1 cellular context compared by ENCODE assay signal in the genomic region with DNA sequence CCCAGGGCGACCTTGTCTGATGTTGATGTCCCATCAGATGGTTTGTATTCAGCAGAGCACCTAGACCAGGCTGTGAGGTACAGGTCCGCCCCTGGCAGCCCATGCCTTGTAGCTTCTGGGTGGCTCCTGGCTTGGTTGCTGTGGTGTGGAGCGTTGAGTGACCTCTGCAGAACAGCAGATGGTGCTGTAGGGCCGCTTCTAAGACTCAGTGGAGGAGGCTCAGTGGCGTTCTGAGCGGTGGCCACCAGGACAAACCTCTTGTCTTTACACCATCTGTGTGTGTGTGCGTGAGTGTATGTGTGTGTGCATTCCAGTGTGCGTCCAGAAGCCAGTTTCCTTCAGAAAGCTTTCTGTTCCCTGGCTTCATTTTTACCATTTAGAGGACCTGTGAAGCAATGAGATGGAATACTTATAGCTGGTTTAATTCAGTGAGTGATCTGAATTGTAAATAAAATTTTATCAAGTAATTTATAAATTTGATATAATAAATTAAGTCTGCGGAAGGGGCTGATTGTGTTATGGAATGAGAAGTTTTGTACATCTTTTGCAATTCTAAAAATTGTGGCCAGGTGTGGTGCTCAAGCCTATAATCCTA.
TF ChIP-seq lines count a peak whose summit lies in the region.

No MANE protein-coding gene starts in this region.

TF ChIP-seq in K562, 482 proteins besides CTCF, POLR2A, EP300 and RAD21 (continued from another document and continues in another):
- TF ChIP-seq, protein P1, sequence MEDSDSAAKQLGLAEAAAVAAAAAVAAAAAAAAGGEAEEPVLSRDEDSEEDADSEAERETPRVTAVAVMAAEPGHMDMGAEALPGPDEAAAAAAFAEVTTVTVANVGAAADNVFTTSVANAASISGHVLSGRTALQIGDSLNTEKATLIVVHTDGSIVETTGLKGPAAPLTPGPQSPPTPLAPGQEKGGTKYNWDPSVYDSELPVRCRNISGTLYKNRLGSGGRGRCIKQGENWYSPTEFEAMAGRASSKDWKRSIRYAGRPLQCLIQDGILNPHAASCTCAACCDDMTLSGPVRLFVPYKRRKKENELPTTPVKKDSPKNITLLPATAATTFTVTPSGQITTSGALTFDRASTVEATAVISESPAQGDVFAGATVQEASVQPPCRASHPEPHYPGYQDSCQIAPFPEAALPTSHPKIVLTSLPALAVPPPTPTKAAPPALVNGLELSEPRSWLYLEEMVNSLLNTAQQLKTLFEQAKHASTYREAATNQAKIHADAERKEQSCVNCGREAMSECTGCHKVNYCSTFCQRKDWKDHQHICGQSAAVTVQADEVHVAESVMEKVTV (CRISPR knock-in tag; IDR thresholded peaks at IDR 0.05): peak; percentile 88
- TF ChIP-seq, protein P2, sequence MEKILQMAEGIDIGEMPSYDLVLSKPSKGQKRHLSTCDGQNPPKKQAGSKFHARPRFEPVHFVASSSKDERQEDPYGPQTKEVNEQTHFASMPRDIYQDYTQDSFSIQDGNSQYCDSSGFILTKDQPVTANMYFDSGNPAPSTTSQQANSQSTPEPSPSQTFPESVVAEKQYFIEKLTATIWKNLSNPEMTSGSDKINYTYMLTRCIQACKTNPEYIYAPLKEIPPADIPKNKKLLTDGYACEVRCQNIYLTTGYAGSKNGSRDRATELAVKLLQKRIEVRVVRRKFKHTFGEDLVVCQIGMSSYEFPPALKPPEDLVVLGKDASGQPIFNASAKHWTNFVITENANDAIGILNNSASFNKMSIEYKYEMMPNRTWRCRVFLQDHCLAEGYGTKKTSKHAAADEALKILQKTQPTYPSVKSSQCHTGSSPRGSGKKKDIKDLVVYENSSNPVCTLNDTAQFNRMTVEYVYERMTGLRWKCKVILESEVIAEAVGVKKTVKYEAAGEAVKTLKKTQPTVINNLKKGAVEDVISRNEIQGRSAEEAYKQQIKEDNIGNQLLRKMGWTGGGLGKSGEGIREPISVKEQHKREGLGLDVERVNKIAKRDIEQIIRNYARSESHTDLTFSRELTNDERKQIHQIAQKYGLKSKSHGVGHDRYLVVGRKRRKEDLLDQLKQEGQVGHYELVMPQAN (IDR thresholded peaks at IDR 0.05; ENCODE audit: borderline replicate concordance): no peak
- TF ChIP-seq CBFB (CRISPR knock-in tag; IDR thresholded peaks at IDR 0.05) (0 out of 2 replicates have a peak, but pooled peaks have one; percentile 61), ELF2 (CRISPR knock-in tag; IDR thresholded peaks at IDR 0.05) (no peak), PHB (CRISPR knock-in tag; IDR thresholded peaks at IDR 0.05) (no peak), ESRRA (IDR thresholded peaks at IDR 0.05; ENCODE audit: borderline replicate concordance, low read depth) (0 out of 2 replicates have a peak, but pooled peaks have one; percentile 24), HNRNPK (IDR thresholded peaks at IDR 0.05; ENCODE audit: low read depth, low read length, poor library complexity, severe bottlenecking) (no peak), GTF2E2 (tag; IDR thresholded peaks at IDR 0.05) (no peak), SP1 (CRISPR knock-in tag; IDR thresholded peaks at IDR 0.05) (0 out of 2 replicates have a peak, but pooled peaks have one; percentile 24), ZNF197 (CRISPR knock-in tag; IDR thresholded peaks at IDR 0.05; ENCODE audit: low read depth) (no peak), PCBP2 (IDR thresholded peaks at IDR 0.05; ENCODE audit: low read depth, low read length, poor library complexity, severe bottlenecking) (no peak), ZNF224 (CRISPR knock-in tag; IDR thresholded peaks at IDR 0.05) (no peak), FOXP1 (CRISPR knock-in tag; IDR thresholded peaks at IDR 0.05) (0 out of 2 replicates have a peak, but pooled peaks have one; percentile 31), CREM (IDR thresholded peaks at IDR 0.05; ENCODE audit: low read depth) (peak; percentile 48), ZNF79 (CRISPR knock-in tag; IDR thresholded peaks at IDR 0.05; ENCODE audit: low read depth) (no peak), MTA3 (IDR thresholded peaks at IDR 0.05; ENCODE audit: borderline replicate concordance) (peak; percentile 40; the same call in 1 of the 2 replicates)
- TF ChIP-seq, protein P3, sequence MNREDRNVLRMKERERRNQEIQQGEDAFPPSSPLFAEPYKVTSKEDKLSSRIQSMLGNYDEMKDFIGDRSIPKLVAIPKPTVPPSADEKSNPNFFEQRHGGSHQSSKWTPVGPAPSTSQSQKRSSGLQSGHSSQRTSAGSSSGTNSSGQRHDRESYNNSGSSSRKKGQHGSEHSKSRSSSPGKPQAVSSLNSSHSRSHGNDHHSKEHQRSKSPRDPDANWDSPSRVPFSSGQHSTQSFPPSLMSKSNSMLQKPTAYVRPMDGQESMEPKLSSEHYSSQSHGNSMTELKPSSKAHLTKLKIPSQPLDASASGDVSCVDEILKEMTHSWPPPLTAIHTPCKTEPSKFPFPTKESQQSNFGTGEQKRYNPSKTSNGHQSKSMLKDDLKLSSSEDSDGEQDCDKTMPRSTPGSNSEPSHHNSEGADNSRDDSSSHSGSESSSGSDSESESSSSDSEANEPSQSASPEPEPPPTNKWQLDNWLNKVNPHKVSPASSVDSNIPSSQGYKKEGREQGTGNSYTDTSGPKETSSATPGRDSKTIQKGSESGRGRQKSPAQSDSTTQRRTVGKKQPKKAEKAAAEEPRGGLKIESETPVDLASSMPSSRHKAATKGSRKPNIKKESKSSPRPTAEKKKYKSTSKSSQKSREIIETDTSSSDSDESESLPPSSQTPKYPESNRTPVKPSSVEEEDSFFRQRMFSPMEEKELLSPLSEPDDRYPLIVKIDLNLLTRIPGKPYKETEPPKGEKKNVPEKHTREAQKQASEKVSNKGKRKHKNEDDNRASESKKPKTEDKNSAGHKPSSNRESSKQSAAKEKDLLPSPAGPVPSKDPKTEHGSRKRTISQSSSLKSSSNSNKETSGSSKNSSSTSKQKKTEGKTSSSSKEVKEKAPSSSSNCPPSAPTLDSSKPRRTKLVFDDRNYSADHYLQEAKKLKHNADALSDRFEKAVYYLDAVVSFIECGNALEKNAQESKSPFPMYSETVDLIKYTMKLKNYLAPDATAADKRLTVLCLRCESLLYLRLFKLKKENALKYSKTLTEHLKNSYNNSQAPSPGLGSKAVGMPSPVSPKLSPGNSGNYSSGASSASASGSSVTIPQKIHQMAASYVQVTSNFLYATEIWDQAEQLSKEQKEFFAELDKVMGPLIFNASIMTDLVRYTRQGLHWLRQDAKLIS (CRISPR knock-in tag; IDR thresholded peaks at IDR 0.05): no peak
- TF ChIP-seq, protein P4, sequence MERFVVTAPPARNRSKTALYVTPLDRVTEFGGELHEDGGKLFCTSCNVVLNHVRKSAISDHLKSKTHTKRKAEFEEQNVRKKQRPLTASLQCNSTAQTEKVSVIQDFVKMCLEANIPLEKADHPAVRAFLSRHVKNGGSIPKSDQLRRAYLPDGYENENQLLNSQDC (CRISPR knock-in tag; IDR thresholded peaks at IDR 0.05): no peak
- TF ChIP-seq, protein P5, sequence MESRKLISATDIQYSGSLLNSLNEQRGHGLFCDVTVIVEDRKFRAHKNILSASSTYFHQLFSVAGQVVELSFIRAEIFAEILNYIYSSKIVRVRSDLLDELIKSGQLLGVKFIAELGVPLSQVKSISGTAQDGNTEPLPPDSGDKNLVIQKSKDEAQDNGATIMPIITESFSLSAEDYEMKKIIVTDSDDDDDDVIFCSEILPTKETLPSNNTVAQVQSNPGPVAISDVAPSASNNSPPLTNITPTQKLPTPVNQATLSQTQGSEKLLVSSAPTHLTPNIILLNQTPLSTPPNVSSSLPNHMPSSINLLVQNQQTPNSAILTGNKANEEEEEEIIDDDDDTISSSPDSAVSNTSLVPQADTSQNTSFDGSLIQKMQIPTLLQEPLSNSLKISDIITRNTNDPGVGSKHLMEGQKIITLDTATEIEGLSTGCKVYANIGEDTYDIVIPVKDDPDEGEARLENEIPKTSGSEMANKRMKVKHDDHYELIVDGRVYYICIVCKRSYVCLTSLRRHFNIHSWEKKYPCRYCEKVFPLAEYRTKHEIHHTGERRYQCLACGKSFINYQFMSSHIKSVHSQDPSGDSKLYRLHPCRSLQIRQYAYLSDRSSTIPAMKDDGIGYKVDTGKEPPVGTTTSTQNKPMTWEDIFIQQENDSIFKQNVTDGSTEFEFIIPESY (CRISPR knock-in tag; IDR thresholded peaks at IDR 0.05): peak; percentile 61; the same call in 1 of the 2 replicates
- TF ChIP-seq, protein P6, sequence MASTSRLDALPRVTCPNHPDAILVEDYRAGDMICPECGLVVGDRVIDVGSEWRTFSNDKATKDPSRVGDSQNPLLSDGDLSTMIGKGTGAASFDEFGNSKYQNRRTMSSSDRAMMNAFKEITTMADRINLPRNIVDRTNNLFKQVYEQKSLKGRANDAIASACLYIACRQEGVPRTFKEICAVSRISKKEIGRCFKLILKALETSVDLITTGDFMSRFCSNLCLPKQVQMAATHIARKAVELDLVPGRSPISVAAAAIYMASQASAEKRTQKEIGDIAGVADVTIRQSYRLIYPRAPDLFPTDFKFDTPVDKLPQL (IDR thresholded peaks at IDR 0.05; ENCODE audit: extremely low read depth, insufficient read length): no peak
- TF ChIP-seq, protein P7, sequence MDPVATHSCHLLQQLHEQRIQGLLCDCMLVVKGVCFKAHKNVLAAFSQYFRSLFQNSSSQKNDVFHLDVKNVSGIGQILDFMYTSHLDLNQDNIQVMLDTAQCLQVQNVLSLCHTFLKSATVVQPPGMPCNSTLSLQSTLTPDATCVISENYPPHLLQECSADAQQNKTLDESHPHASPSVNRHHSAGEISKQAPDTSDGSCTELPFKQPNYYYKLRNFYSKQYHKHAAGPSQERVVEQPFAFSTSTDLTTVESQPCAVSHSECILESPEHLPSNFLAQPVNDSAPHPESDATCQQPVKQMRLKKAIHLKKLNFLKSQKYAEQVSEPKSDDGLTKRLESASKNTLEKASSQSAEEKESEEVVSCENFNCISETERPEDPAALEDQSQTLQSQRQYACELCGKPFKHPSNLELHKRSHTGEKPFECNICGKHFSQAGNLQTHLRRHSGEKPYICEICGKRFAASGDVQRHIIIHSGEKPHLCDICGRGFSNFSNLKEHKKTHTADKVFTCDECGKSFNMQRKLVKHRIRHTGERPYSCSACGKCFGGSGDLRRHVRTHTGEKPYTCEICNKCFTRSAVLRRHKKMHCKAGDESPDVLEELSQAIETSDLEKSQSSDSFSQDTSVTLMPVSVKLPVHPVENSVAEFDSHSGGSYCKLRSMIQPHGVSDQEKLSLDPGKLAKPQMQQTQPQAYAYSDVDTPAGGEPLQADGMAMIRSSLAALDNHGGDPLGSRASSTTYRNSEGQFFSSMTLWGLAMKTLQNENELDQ (CRISPR knock-in tag; IDR thresholded peaks at IDR 0.05; ENCODE audit: borderline replicate concordance): no peak
- TF ChIP-seq, protein P8, sequence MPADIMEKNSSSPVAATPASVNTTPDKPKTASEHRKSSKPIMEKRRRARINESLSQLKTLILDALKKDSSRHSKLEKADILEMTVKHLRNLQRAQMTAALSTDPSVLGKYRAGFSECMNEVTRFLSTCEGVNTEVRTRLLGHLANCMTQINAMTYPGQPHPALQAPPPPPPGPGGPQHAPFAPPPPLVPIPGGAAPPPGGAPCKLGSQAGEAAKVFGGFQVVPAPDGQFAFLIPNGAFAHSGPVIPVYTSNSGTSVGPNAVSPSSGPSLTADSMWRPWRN (IDR thresholded peaks at IDR 0.05; ENCODE audit: low read depth): no peak
- TF ChIP-seq, protein P9, sequence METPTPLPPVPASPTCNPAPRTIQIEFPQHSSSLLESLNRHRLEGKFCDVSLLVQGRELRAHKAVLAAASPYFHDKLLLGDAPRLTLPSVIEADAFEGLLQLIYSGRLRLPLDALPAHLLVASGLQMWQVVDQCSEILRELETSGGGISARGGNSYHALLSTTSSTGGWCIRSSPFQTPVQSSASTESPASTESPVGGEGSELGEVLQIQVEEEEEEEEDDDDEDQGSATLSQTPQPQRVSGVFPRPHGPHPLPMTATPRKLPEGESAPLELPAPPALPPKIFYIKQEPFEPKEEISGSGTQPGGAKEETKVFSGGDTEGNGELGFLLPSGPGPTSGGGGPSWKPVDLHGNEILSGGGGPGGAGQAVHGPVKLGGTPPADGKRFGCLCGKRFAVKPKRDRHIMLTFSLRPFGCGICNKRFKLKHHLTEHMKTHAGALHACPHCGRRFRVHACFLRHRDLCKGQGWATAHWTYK (CRISPR knock-in tag; IDR thresholded peaks at IDR 0.05): peak; percentile 56; the same call in 1 of the 2 replicates
- TF ChIP-seq, protein P10, sequence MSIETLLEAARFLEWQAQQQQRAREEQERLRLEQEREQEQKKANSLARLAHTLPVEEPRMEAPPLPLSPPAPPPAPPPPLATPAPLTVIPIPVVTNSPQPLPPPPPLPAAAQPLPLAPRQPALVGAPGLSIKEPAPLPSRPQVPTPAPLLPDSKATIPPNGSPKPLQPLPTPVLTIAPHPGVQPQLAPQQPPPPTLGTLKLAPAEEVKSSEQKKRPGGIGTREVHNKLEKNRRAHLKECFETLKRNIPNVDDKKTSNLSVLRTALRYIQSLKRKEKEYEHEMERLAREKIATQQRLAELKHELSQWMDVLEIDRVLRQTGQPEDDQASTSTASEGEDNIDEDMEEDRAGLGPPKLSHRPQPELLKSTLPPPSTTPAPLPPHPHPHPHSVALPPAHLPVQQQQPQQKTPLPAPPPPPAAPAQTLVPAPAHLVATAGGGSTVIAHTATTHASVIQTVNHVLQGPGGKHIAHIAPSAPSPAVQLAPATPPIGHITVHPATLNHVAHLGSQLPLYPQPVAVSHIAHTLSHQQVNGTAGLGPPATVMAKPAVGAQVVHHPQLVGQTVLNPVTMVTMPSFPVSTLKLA (conservative IDR thresholded peaks at IDR 0.05): peak in 1 of 2 experiments; percentile 24; a peak in 1 of 4 replicates
- TF ChIP-seq, protein P11, sequence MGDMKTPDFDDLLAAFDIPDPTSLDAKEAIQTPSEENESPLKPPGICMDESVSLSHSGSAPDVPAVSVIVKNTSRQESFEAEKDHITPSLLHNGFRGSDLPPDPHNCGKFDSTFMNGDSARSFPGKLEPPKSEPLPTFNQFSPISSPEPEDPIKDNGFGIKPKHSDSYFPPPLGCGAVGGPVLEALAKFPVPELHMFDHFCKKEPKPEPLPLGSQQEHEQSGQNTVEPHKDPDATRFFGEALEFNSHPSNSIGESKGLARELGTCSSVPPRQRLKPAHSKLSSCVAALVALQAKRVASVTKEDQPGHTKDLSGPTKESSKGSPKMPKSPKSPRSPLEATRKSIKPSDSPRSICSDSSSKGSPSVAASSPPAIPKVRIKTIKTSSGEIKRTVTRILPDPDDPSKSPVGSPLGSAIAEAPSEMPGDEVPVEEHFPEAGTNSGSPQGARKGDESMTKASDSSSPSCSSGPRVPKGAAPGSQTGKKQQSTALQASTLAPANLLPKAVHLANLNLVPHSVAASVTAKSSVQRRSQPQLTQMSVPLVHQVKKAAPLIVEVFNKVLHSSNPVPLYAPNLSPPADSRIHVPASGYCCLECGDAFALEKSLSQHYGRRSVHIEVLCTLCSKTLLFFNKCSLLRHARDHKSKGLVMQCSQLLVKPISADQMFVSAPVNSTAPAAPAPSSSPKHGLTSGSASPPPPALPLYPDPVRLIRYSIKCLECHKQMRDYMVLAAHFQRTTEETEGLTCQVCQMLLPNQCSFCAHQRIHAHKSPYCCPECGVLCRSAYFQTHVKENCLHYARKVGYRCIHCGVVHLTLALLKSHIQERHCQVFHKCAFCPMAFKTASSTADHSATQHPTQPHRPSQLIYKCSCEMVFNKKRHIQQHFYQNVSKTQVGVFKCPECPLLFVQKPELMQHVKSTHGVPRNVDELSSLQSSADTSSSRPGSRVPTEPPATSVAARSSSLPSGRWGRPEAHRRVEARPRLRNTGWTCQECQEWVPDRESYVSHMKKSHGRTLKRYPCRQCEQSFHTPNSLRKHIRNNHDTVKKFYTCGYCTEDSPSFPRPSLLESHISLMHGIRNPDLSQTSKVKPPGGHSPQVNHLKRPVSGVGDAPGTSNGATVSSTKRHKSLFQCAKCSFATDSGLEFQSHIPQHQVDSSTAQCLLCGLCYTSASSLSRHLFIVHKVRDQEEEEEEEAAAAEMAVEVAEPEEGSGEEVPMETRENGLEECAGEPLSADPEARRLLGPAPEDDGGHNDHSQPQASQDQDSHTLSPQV (IDR thresholded peaks at IDR 0.05): no peak
